ENCODE assay signal across 1 cellular context in genomic region chr6:34196116-34196832, GRCh38.
A peak's percentile ranks its signal among the peaks of the same experiment; 100 is the strongest.
TF ChIP-seq lines count a peak whose summit lies in the region.

No MANE protein-coding gene starts in this region.

TF ChIP-seq in GM12878, 131 proteins besides CTCF, POLR2A, EP300 and RAD21 (continued from another document):
- TF ChIP-seq, protein P1, sequence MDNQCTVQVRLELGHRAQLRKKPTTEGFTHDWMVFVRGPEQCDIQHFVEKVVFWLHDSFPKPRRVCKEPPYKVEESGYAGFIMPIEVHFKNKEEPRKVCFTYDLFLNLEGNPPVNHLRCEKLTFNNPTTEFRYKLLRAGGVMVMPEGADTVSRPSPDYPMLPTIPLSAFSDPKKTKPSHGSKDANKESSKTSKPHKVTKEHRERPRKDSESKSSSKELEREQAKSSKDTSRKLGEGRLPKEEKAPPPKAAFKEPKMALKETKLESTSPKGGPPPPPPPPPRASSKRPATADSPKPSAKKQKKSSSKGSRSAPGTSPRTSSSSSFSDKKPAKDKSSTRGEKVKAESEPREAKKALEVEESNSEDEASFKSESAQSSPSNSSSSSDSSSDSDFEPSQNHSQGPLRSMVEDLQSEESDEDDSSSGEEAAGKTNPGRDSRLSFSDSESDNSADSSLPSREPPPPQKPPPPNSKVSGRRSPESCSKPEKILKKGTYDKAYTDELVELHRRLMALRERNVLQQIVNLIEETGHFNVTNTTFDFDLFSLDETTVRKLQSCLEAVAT (IDR thresholded peaks at IDR 0.05): 0 out of 2 replicates have a peak, but pooled peaks have one; percentile 40
- TF ChIP-seq CBFB (IDR thresholded peaks at IDR 0.05; ENCODE audit: low read depth) (no peak), BRCA1 (IDR thresholded peaks at IDR 0.05; ENCODE audit: low read depth, low read length) (0 out of 2 replicates have a peak, but pooled peaks have one; percentile 38), YY1 (IDR thresholded peaks at IDR 0.05; ENCODE audit: low read depth, low read length) (peak; percentile 82), RUNX3 (IDR thresholded peaks at IDR 0.05; ENCODE audit: low read length) (no peak; the same call in 1 of the 2 replicates), SRF (IDR thresholded peaks at IDR 0.05; ENCODE audit: low read depth in 2 of 2, low read length in 2 of 2) (no peak), ASH2L (IDR thresholded peaks at IDR 0.05; ENCODE audit: borderline replicate concordance, low read depth) (no peak), ZNF207 (IDR thresholded peaks at IDR 0.05; ENCODE audit: borderline replicate concordance) (no peak), MEF2A (IDR thresholded peaks at IDR 0.05; ENCODE audit: insufficient read depth, low read depth, low read length) (no peak), RCOR1 (conservative IDR thresholded peaks at IDR 0.05; ENCODE audit: low read depth, low read length) (no peak), KAT2A (conservative IDR thresholded peaks at IDR 0.05; ENCODE audit: control insufficient read depth, low read depth, low read length) (no peak), FOXM1 (IDR thresholded peaks at IDR 0.05; ENCODE audit: low read depth, low read length) (0 out of 2 replicates have a peak, but pooled peaks have one; percentile 18), ZNF592 (IDR thresholded peaks at IDR 0.05) (no peak), E4F1 (IDR thresholded peaks at IDR 0.05; ENCODE audit: borderline replicate concordance, partially characterized antibody) (no peak)
